ENCODE assay signal across 9 cellular contexts in genomic region chr1:15950302-15950701, GRCh38. TPM values are rescaled to one million over a fixed set of nuclear protein-coding genes. Genes with fewer than 3 reads are reported as not detected.
DNase-seq lines count a peak whose midpoint lies in the region; ATAC-seq and TF ChIP-seq lines count a peak whose summit lies in the region.
"Had no signal": no experiment of that assay in that cellular context is flagged by ENCODE, and none has a peak within 500 bp of the region (broad histone marks: within the 10 kb centered on the region; RNA-seq: fewer than 3 reads in every experiment).

No MANE protein-coding gene starts in this region.

- WGBS in hepatocyte (ENCODE audit: low lambda C conversion rate, missing lambda C conversion rate) = 95% methylated on average over 4 of the region's 4 CpGs

- H3K4me1 ChIP-seq in hepatocyte (ENCODE audit: insufficient read depth) = peaks cover 29% of the 10 kb centered on the region

- H3K27ac ChIP-seq in hepatocyte = peak overlapping the region; percentile 95

- DNase-seq in activated T-cell treated with anti-CD3 and anti-CD28 coated beads for 4 hours (peak; percentile 45), hepatocyte (ENCODE audit: low spot score) (no peak), NCI-H1092 (lab: John Stamatoyannopoulos, UW) (no peak), NCI-H526 treated with DMSO at 0.1 percent for 48 hours (lab: John Stamatoyannopoulos, UW) (no peak)
- DNase-seq in stimulated activated CD4-positive, alpha-beta T cell treated with anti-CD3 and anti-CD28 coated beads, TNF-alpha, amount 100 ng/mL, for 24 hours (ENCODE audit: low read depth in 3 of 3) = peak in 2 of 3 experiments; percentile 49 to 64
- DNase-seq: NCI-H1417 had no signal

- no peak overlapping the region for H2AFZ ChIP-seq in hepatocyte

- H3K9me3 ChIP-seq in hepatocyte (ENCODE audit: low read depth) = no peaks in the 10 kb centered on the region

- H3K79me2 ChIP-seq in hepatocyte = peaks cover 56% of the 10 kb centered on the region

- peak; percentile 13 for ATAC-seq in HG02642 (IDR thresholded peaks at IDR 0.05; ENCODE audit: poor library complexity, unreplicated experiment)
- no peak for ATAC-seq in GM21576 (IDR thresholded peaks at IDR 0.05; ENCODE audit: unreplicated experiment)
- ATAC-seq in GM18519 (IDR thresholded peaks at IDR 0.05; ENCODE audit: low FRiP score, unreplicated experiment) = no peak

- no peak for TF ChIP-seq CTCF in hepatocyte (IDR thresholded peaks at IDR 0.05; ENCODE audit: poor library complexity)

- H3K27me3 ChIP-seq in hepatocyte = no peaks in the 10 kb centered on the region

- no peaks in the 10 kb centered on the region for H3K9me2 ChIP-seq in hepatocyte (replicated peaks; ENCODE audit: insufficient read depth)

- H3K4me2 ChIP-seq in hepatocyte = peak overlapping the region; percentile 5

- H3K36me3 ChIP-seq in hepatocyte (replicated peaks; ENCODE audit: insufficient read depth, low read depth) = no peaks in the 10 kb centered on the region

- H4K20me1 ChIP-seq in hepatocyte (ENCODE audit: insufficient read depth, poor library complexity, severe bottlenecking) = no peaks in the 10 kb centered on the region

- no peak overlapping the region for H3K4me3 ChIP-seq in hepatocyte

RNA-seq across cellular contexts. Expression of gene ZBTB17, which starts 25.6 kb away (rescaled TPM):
- total RNA-seq in hepatocyte = 15.3 and 16.8 TPM in 2 replicates
- 32.3 and 51.1 TPM in 2 replicates for polyA plus RNA-seq in hepatocyte

RNA-seq across cellular contexts. Expression of gene SRARP, which starts 53.7 kb away (rescaled TPM):
- total RNA-seq in hepatocyte = not detected in 2 replicates
- not detected in 2 replicates for polyA plus RNA-seq in hepatocyte

Comparison
In these comparisons a context has a peak if more than half of its experiments do, and no peak if none do; other contexts are left out.
1. DNase-seq: peak in activated T-cell treated with anti-CD3 and anti-CD28 coated beads for 4 hours (single experiment) and stimulated activated CD4-positive, alpha-beta T cell treated with anti-CD3 and anti-CD28 coated beads, TNF-alpha, amount 100 ng/mL, for 24 hours (2 of 3); none in hepatocyte (single experiment), NCI-H1092 (single experiment) and NCI-H526 treated with DMSO at 0.1 percent for 48 hours (single experiment).